9 cellular contexts compared by ENCODE assay signal in genomic region chr2:61434314-61434713, GRCh38. TPM values are rescaled to one million over a fixed set of nuclear protein-coding genes. Genes with fewer than 3 reads are reported as not detected.
DNase-seq lines count a peak whose midpoint lies in the region; ATAC-seq and TF ChIP-seq lines count a peak whose summit lies in the region.
"Had no signal": no experiment of that assay in that cellular context is flagged by ENCODE, and none has a peak within 500 bp of the region (broad histone marks: within the 10 kb centered on the region; RNA-seq: fewer than 3 reads in every experiment).

No MANE protein-coding gene starts in this region.

- peaks cover 100% of the 10 kb centered on the region for H3K79me2 ChIP-seq in SK-N-SH (ENCODE audit: insufficient read depth)

- no peak overlapping the region for H3K27ac ChIP-seq in SK-N-SH (ENCODE audit: low read depth in 2 of 2, low read length in 1 of 2)

- H3F3A ChIP-seq in SK-N-SH (replicated peaks; ENCODE audit: insufficient read depth) = peaks cover 21% of the 10 kb centered on the region

- H3K27ac Mint-ChIP-seq in activated naive CD8-positive, alpha-beta T cell treated with anti-CD3 and anti-CD28 coated beads, Interleukin-2, amount 50 U/mL, for 24 hours = peak overlapping the region; percentile 1
- H3K27ac Mint-ChIP-seq in natural killer cell treated with Interleukin-12 subunit alpha and Interleukin-12 subunit beta and Interleukin-15 and Interleukin-18, amount 100 ng/mL, for 72 hours = peak overlapping the region in 1 of 2 donors; percentile 59

- H3K9me3 Mint-ChIP-seq in activated naive CD8-positive, alpha-beta T cell treated with anti-CD3 and anti-CD28 coated beads, Interleukin-2, amount 50 U/mL, for 24 hours = peaks cover 17% of the 10 kb centered on the region
- H3K9me3 Mint-ChIP-seq in natural killer cell treated with Interleukin-12 subunit alpha and Interleukin-12 subunit beta and Interleukin-15 and Interleukin-18, amount 100 ng/mL, for 72 hours = no peaks in the 10 kb centered on the region

- peak; percentile 33 for ATAC-seq in GM18520 (IDR thresholded peaks at IDR 0.05; ENCODE audit: unreplicated experiment)
- peak; percentile 53 for ATAC-seq in activated naive CD8-positive, alpha-beta T cell treated with anti-CD3 and anti-CD28 coated beads, Interleukin-2, amount 50 U/mL, for 24 hours
- ATAC-seq in natural killer cell treated with Interleukin-12 subunit alpha and Interleukin-12 subunit beta and Interleukin-15 and Interleukin-18, amount 100 ng/mL, for 72 hours = peak; percentile 71 to 76

- H3K36me3 ChIP-seq in SK-N-SH (replicated peaks in 1 of 2; ENCODE audit: control insufficient read depth in 1 of 2, insufficient read depth in 2 of 2, low read length in 1 of 2) = peaks cover 0 to 18% of the 10 kb centered on the region in 2 experiments

- CTCF ChIA-PET in SK-N-SH (lab: Yijun Ruan, JAX) = no interaction called here

- no peaks in the 10 kb centered on the region for H3K27me3 ChIP-seq in SK-N-SH (ENCODE audit: insufficient read depth)

- peak; percentile 66 to 77 for DNase-seq in Kasumi-1 (lab: John Stamatoyannopoulos, UW)
- DNase-seq in activated naive CD8-positive, alpha-beta T cell treated with anti-CD3 and anti-CD28 coated beads, Interleukin-2, amount 50 U/mL, for 24 hours = no peak
- no peak for DNase-seq in natural killer cell treated with Interleukin-12 subunit alpha and Interleukin-12 subunit beta and Interleukin-15 and Interleukin-18, amount 100 ng/mL, for 72 hours (ENCODE audit: low spot score)
- DNase-seq in NCI-H510A (lab: John Stamatoyannopoulos, UW) = no peak
- DNase-seq in SK-N-SH = no peak
- no peak for DNase-seq in DMS 273 (lab: John Stamatoyannopoulos, UW; ENCODE audit: unreplicated experiment)
- DNase-seq: NCI-H226 had no signal

- H3K9me2 ChIP-seq in SK-N-SH = no peaks in the 10 kb centered on the region

- H3K4me1 ChIP-seq in SK-N-SH (ENCODE audit: control insufficient read depth in 1 of 2, insufficient read depth in 2 of 2, low read depth in 1 of 2, low read length in 1 of 2) = no peaks in the 10 kb centered on the region; a peak in 1 of 4 replicates

- H3K9me3 ChIP-seq in SK-N-SH = peaks cover 11% of the 10 kb centered on the region; the same call in 1 of the 2 replicates

- H3K4me2 ChIP-seq in SK-N-SH = no peak overlapping the region

- POLR2A ChIA-PET in SK-N-SH (lab: Yijun Ruan, JAX) = no interaction called here

- peaks cover 95% of the 10 kb centered on the region for H4K20me1 ChIP-seq in SK-N-SH (ENCODE audit: insufficient read depth)

- no peaks in the 10 kb centered on the region for H3K27me3 Mint-ChIP-seq in activated naive CD8-positive, alpha-beta T cell treated with anti-CD3 and anti-CD28 coated beads, Interleukin-2, amount 50 U/mL, for 24 hours
- H3K27me3 Mint-ChIP-seq in natural killer cell treated with Interleukin-12 subunit alpha and Interleukin-12 subunit beta and Interleukin-15 and Interleukin-18, amount 100 ng/mL, for 72 hours = no peaks in the 10 kb centered on the region

- no peak overlapping the region for H2AFZ ChIP-seq in SK-N-SH (ENCODE audit: low read depth)

- TF ChIP-seq CTCF in SK-N-SH (IDR thresholded peaks at IDR 0.05) = no peak

- H3K9ac ChIP-seq in SK-N-SH = no peak overlapping the region

- no peak for TF ChIP-seq RAD21 in SK-N-SH (IDR thresholded peaks at IDR 0.05; ENCODE audit: low read length)

- peaks cover 22% of the 10 kb centered on the region for H3K36me3 Mint-ChIP-seq in activated naive CD8-positive, alpha-beta T cell treated with anti-CD3 and anti-CD28 coated beads, Interleukin-2, amount 50 U/mL, for 24 hours (ENCODE audit: low read depth)
- peaks cover 4% of the 10 kb centered on the region for H3K36me3 Mint-ChIP-seq in natural killer cell treated with Interleukin-12 subunit alpha and Interleukin-12 subunit beta and Interleukin-15 and Interleukin-18, amount 100 ng/mL, for 72 hours

- no peak overlapping the region for H3K4me3 ChIP-seq in SK-N-SH (ENCODE audit: low read depth in 2 of 2, low read length in 1 of 2)

- no peak for TF ChIP-seq EP300 in SK-N-SH (IDR thresholded peaks at IDR 0.05; ENCODE audit: borderline replicate concordance in 1 of 2, low read depth in 1 of 2, low read length in 1 of 2)

- no peak overlapping the region for H3K4me3 Mint-ChIP-seq in activated naive CD8-positive, alpha-beta T cell treated with anti-CD3 and anti-CD28 coated beads, Interleukin-2, amount 50 U/mL, for 24 hours
- no peak overlapping the region for H3K4me3 Mint-ChIP-seq in natural killer cell treated with Interleukin-12 subunit alpha and Interleukin-12 subunit beta and Interleukin-15 and Interleukin-18, amount 100 ng/mL, for 72 hours
- H3K4me3 Mint-ChIP-seq: nephron had no signal

- H3K4me1 Mint-ChIP-seq in activated naive CD8-positive, alpha-beta T cell treated with anti-CD3 and anti-CD28 coated beads, Interleukin-2, amount 50 U/mL, for 24 hours = peaks cover 48% of the 10 kb centered on the region
- H3K4me1 Mint-ChIP-seq in natural killer cell treated with Interleukin-12 subunit alpha and Interleukin-12 subunit beta and Interleukin-15 and Interleukin-18, amount 100 ng/mL, for 72 hours (ENCODE audit: low read depth in 2 of 2) = peaks cover 53 to 62% of the 10 kb centered on the region in 2 donors

TF ChIP-seq in SK-N-SH, 30 proteins besides CTCF, POLR2A, EP300 and RAD21:
- TF ChIP-seq GATA2 (CRISPR knock-in tag; IDR thresholded peaks at IDR 0.05) = no peak
- no peak for TF ChIP-seq SIN3A (IDR thresholded peaks at IDR 0.05; ENCODE audit: borderline replicate concordance, low read depth, low read length)
- TF ChIP-seq YY1 (IDR thresholded peaks at IDR 0.05; ENCODE audit: low read depth) = no peak
- no peak for TF ChIP-seq PBX3 (IDR thresholded peaks at IDR 0.05)
- no peak for TF ChIP-seq MXI1 (IDR thresholded peaks at IDR 0.05; ENCODE audit: low read depth, low read length)
- TF ChIP-seq IRF3 (IDR thresholded peaks at IDR 0.05; ENCODE audit: low read depth, low read length) = no peak
- TF ChIP-seq NRF1 (IDR thresholded peaks at IDR 0.05; ENCODE audit: low read depth, low read length) = no peak

RNA-seq across cellular contexts. Expression of gene USP34, which starts 36.6 kb away (rescaled TPM):
- total RNA-seq in natural killer cell treated with Interleukin-12 subunit alpha and Interleukin-12 subunit beta and Interleukin-15 and Interleukin-18, amount 100 ng/mL, for 72 hours = 100 to 1,000 TPM in 1 of 2 donors, 10 to 100 TPM in 1; 92.3 to 125 TPM
- polyA plus RNA-seq in SK-N-SH (2012; rRNA removed) = 31.4 and 40.5 TPM in 2 replicates
- 35.3 and 43.2 TPM in 2 replicates for polyA plus RNA-seq in SK-N-SH (2012; cell fraction: cytosol; rRNA removed)
- polyA plus RNA-seq in SK-N-SH (2012; cell fraction: nucleus; rRNA removed) = 61.1 and 110 TPM in 2 replicates

Comparison
In these comparisons a context has a peak if more than half of its experiments do, and no peak if none do; other contexts are left out.
1. DNase-seq: peak in Kasumi-1 (2 of 2); none in activated naive CD8-positive, alpha-beta T cell treated with anti-CD3 and anti-CD28 coated beads, Interleukin-2, amount 50 U/mL, for 24 hours (single experiment), natural killer cell treated with Interleukin-12 subunit alpha and Interleukin-12 subunit beta and Interleukin-15 and Interleukin-18, amount 100 ng/mL, for 72 hours (single experiment), NCI-H510A (single experiment), SK-N-SH (single experiment) and DMS 273 (single experiment).
2. Peak in every context shown above with its lines, with median percentiles within 50 percentile points of each other: ATAC-seq.